In genomic region chr11:16587670-16588069, GRCh38 we compare ENCODE assay signal across 18 cellular contexts.
A peak's percentile ranks its signal among the peaks of the same experiment; 100 is the strongest.
DNase-seq lines count a peak whose midpoint lies in the region; ATAC-seq and TF ChIP-seq lines count a peak whose summit lies in the region.
"Had no signal": no experiment of that assay in that cellular context is flagged by ENCODE, and none has a peak within 500 bp of the region (broad histone marks: within the 10 kb centered on the region; RNA-seq: fewer than 3 reads in every experiment).

No MANE protein-coding gene starts in this region.

- H3K27ac Mint-ChIP-seq in progenitor cell of endocrine pancreas = no peak overlapping the region
- no peak overlapping the region for H3K27ac Mint-ChIP-seq in stimulated activated effector memory CD8-positive, alpha-beta T cell treated with anti-CD3 and anti-CD28 coated beads, Interleukin-12 subunit alpha, Interleukin-12 subunit beta, amount 100 ng/mL, for 72 hours
- H3K27ac Mint-ChIP-seq: CD4-positive, alpha-beta T cell had no signal

- H3K36me3 Mint-ChIP-seq in progenitor cell of endocrine pancreas (ENCODE audit: insufficient read depth) = no peaks in the 10 kb centered on the region
- H3K36me3 Mint-ChIP-seq in stimulated activated effector memory CD8-positive, alpha-beta T cell treated with anti-CD3 and anti-CD28 coated beads, Interleukin-12 subunit alpha, Interleukin-12 subunit beta, amount 100 ng/mL, for 72 hours = no peaks in the 10 kb centered on the region

- no peaks in the 10 kb centered on the region for H3K27me3 ChIP-seq in left lung

- DNase-seq in Ammon's horn (ENCODE audit: low spot score) (peak; percentile 50), globus pallidus (ENCODE audit: low spot score) (peak; percentile 40), left lung (no peak), sciatic nerve (ENCODE audit: low spot score) (no peak), progenitor cell of endocrine pancreas (ENCODE audit: low spot score, unreplicated experiment) (no peak), NCI-H1930 (lab: John Stamatoyannopoulos, UW) (no peak)
- no peak for DNase-seq in stimulated activated effector memory CD8-positive, alpha-beta T cell treated with anti-CD3 and anti-CD28 coated beads, Interleukin-12 subunit alpha, Interleukin-12 subunit beta, amount 100 ng/mL, for 72 hours (ENCODE audit: low spot score in 2 of 2)
- DNase-seq: Caco-2; CD4-positive, alpha-beta T cell; GDM1; H7; KBM-7; NCI-H187; NCI-H345; NCI-H526 treated with DMSO at 0.1 percent for 48 hours; NK-92 treated with Interleukin-12 subunit alpha and Interleukin-12 subunit beta, amount 100 ng/mL, for 24 hours; SHP77 had no signal

- TF ChIP-seq CTCF in left lung (IDR thresholded peaks at IDR 0.05) (no peak), progenitor cell of endocrine pancreas (IDR thresholded peaks at IDR 0.05; ENCODE audit: unreplicated experiment) (no peak)

- no peaks in the 10 kb centered on the region for H3K9me3 Mint-ChIP-seq in progenitor cell of endocrine pancreas (ENCODE audit: low read depth)
- no peaks in the 10 kb centered on the region for H3K9me3 Mint-ChIP-seq in stimulated activated effector memory CD8-positive, alpha-beta T cell treated with anti-CD3 and anti-CD28 coated beads, Interleukin-12 subunit alpha, Interleukin-12 subunit beta, amount 100 ng/mL, for 72 hours
- H3K9me3 Mint-ChIP-seq: CD4-positive, alpha-beta T cell had no signal

- ATAC-seq in left lung (peak; percentile 24), sciatic nerve (peak; percentile 34)
- ATAC-seq in stimulated activated effector memory CD8-positive, alpha-beta T cell treated with anti-CD3 and anti-CD28 coated beads, Interleukin-12 subunit alpha, Interleukin-12 subunit beta, amount 100 ng/mL, for 72 hours = no peak
- ATAC-seq: HepG2 had no signal

- H3K27ac ChIP-seq in left lung = no peak overlapping the region

- no peaks in the 10 kb centered on the region for H3K27me3 Mint-ChIP-seq in progenitor cell of endocrine pancreas

- no peaks in the 10 kb centered on the region for H3K4me1 Mint-ChIP-seq in progenitor cell of endocrine pancreas (ENCODE audit: low read depth)
- H3K4me1 Mint-ChIP-seq in stimulated activated effector memory CD8-positive, alpha-beta T cell treated with anti-CD3 and anti-CD28 coated beads, Interleukin-12 subunit alpha, Interleukin-12 subunit beta, amount 100 ng/mL, for 72 hours = no peaks in the 10 kb centered on the region

- no peaks in the 10 kb centered on the region for H3K4me1 ChIP-seq in left lung
- H3K4me1 ChIP-seq: Caco-2 had no signal

- no peaks in the 10 kb centered on the region for H3K9me3 ChIP-seq in left lung
- H3K9me3 ChIP-seq: Caco-2 had no signal

- H3K4me3 Mint-ChIP-seq in progenitor cell of endocrine pancreas (ENCODE audit: low read depth) = no peak overlapping the region
- no peak overlapping the region for H3K4me3 Mint-ChIP-seq in stimulated activated effector memory CD8-positive, alpha-beta T cell treated with anti-CD3 and anti-CD28 coated beads, Interleukin-12 subunit alpha, Interleukin-12 subunit beta, amount 100 ng/mL, for 72 hours
- H3K4me3 Mint-ChIP-seq: CD4-positive, alpha-beta T cell had no signal

- intact Hi-C loops in left lung (cut with DNase I) (no loop called here), sciatic nerve (cut with DNase I) (no loop called here)

- H3K4me3 ChIP-seq in left lung = no peak overlapping the region

- H3K36me3 ChIP-seq in left lung = no peaks in the 10 kb centered on the region

Comparison
In these comparisons a context has a peak if more than half of its experiments do, and no peak if none do; other contexts are left out.
1. DNase-seq: peak in Ammon's horn (single experiment) and globus pallidus (single experiment); none in left lung (0 of 2), sciatic nerve (single experiment), progenitor cell of endocrine pancreas (single experiment), NCI-H1930 (0 of 2) and stimulated activated effector memory CD8-positive, alpha-beta T cell treated with anti-CD3 and anti-CD28 coated beads, Interleukin-12 subunit alpha, Interleukin-12 subunit beta, amount 100 ng/mL, for 72 hours (0 of 2).